In the genomic region with DNA sequence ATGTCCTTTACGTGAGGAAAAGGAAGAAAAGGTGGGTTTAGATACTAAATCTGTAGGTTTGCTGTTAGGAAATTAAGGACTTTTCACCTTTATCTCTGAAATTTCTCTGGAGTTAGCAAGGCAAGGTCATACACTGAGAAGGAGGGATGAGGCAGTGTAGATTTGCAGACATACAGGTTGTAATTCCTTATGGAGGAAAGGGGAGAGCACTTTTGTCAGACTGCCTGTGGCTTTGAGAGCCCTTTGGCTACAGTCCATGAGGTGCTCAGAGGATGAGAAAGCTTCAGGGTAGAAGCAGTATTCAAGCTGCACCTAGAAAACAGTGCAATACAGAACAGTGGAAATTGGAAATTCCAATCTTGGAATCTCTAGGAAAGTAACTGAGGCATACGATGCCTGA, we compare ENCODE assay signal across 13 cellular contexts. TPM values are rescaled to one million over a fixed set of nuclear protein-coding genes. Genes with fewer than 3 reads are reported as not detected.
DNase-seq lines count a peak whose midpoint lies in the region; ATAC-seq and TF ChIP-seq lines count a peak whose summit lies in the region.
"Had no signal": no experiment of that assay in that cellular context is flagged by ENCODE, and none has a peak within 500 bp of the region (broad histone marks: within the 10 kb centered on the region; RNA-seq: fewer than 3 reads in every experiment).

No MANE protein-coding gene starts in this region.

- H3K9me3 Mint-ChIP-seq in activated T-cell treated with anti-CD3 and anti-CD28 coated beads, Interleukin-2, amount 50 U/mL, for 24 hours = no peaks in the 10 kb centered on the region
- no peaks in the 10 kb centered on the region for H3K9me3 Mint-ChIP-seq in progenitor cell of endocrine pancreas (ENCODE audit: low read depth)

- peaks cover 30% of the 10 kb centered on the region for H3K4me1 Mint-ChIP-seq in activated T-cell treated with anti-CD3 and anti-CD28 coated beads, Interleukin-2, amount 50 U/mL, for 24 hours (ENCODE audit: low read depth)
- H3K4me1 Mint-ChIP-seq in progenitor cell of endocrine pancreas (ENCODE audit: low read depth) = peaks cover 6% of the 10 kb centered on the region

- H3K4me3 Mint-ChIP-seq in activated T-cell treated with anti-CD3 and anti-CD28 coated beads, Interleukin-2, amount 50 U/mL, for 24 hours = no peak overlapping the region
- no peak overlapping the region for H3K4me3 Mint-ChIP-seq in progenitor cell of endocrine pancreas (ENCODE audit: low read depth)

- no peaks in the 10 kb centered on the region for H3K27me3 Mint-ChIP-seq in activated T-cell treated with anti-CD3 and anti-CD28 coated beads, Interleukin-2, amount 50 U/mL, for 24 hours
- no peaks in the 10 kb centered on the region for H3K27me3 Mint-ChIP-seq in progenitor cell of endocrine pancreas

- intact Hi-C loops in posterior vena cava (cut with DNase I) (no loop called here), left ventricle myocardium superior (cut with micrococcal nuclease) (no loop called here)

- DNase-seq in activated T-cell treated with anti-CD3 and anti-CD28 coated beads, Interleukin-2, amount 50 U/mL, for 24 hours = no peak
- DNase-seq in activated T-cell treated with anti-CD3 and anti-CD28 coated beads, Interleukin-2, amount 50 U/mL, for 48 hours = no peak
- DNase-seq in M059J (ENCODE audit: low read depth) (peak; percentile 20), cerebellar cortex (ENCODE audit: low spot score) (peak; percentile 48), progenitor cell of endocrine pancreas (ENCODE audit: low spot score, unreplicated experiment) (no peak), posterior vena cava (ENCODE audit: low spot score) (no peak), left ventricle myocardium superior (no peak)
- DNase-seq: activated CD8-positive, alpha-beta memory T cell treated with anti-CD3 and anti-CD28 coated beads for 24 hours; activated effector memory CD4-positive, alpha-beta T cell treated with anti-CD3 and anti-CD28 coated beads, Interleukin-2, amount 50 U/mL, for 16 hours; NCI-H2107; pancreas had no signal

- TF ChIP-seq CTCF in progenitor cell of endocrine pancreas (IDR thresholded peaks at IDR 0.05; ENCODE audit: unreplicated experiment) = no peak

- no peak for ATAC-seq in left ventricle myocardium superior
- no peak for ATAC-seq in GM21515 (IDR thresholded peaks at IDR 0.05; ENCODE audit: unreplicated experiment)
- ATAC-seq: pancreas had no signal

- peak overlapping the region; percentile 84 for H3K27ac Mint-ChIP-seq in activated T-cell treated with anti-CD3 and anti-CD28 coated beads, Interleukin-2, amount 50 U/mL, for 24 hours
- peak overlapping the region; percentile 83 for H3K27ac Mint-ChIP-seq in progenitor cell of endocrine pancreas

- peaks cover 71% of the 10 kb centered on the region for H3K36me3 Mint-ChIP-seq in activated T-cell treated with anti-CD3 and anti-CD28 coated beads, Interleukin-2, amount 50 U/mL, for 24 hours (ENCODE audit: low read depth)
- peaks cover 26% of the 10 kb centered on the region for H3K36me3 Mint-ChIP-seq in progenitor cell of endocrine pancreas (ENCODE audit: insufficient read depth)

RNA-seq across cellular contexts. Expression of gene RPL14, which starts 8.3 kb away (rescaled TPM):
- 237 and 242 TPM in 2 replicates for total RNA-seq in M059J (2014; rRNA removed; shearing (Covaris generic))
- 1,767 and 1,811 TPM in 2 replicates for total RNA-seq in progenitor cell of endocrine pancreas
- total RNA-seq in posterior vena cava = 1,000 to 10,000 TPM; 1,096 to 1,308 TPM
- 1,099 TPM for total RNA-seq in left ventricle myocardium superior

RNA-seq across cellular contexts. Expression of gene ZNF619, which starts 11.5 kb away (rescaled TPM):
- 4.1 and 4.4 TPM in 2 replicates for total RNA-seq in M059J (2014; rRNA removed; shearing (Covaris generic))
- total RNA-seq in progenitor cell of endocrine pancreas (7.3 and 7.8 TPM in 2 replicates), posterior vena cava (1 to 10 TPM; 4.7 to 5.5 TPM), left ventricle myocardium superior (4.3 TPM)

RNA-seq across cellular contexts. Expression of gene ZNF620, which starts 40.4 kb away (rescaled TPM):
- total RNA-seq in M059J (2014; rRNA removed; shearing (Covaris generic)) = 3.2 and 4.4 TPM in 2 replicates
- total RNA-seq in progenitor cell of endocrine pancreas (23.0 and 26.2 TPM in 2 replicates), posterior vena cava (1 to 10 TPM; 3.6 to 3.7 TPM), left ventricle myocardium superior (1.7 TPM)
- total RNA-seq: ascending aorta had no signal

RNA-seq across cellular contexts. Expression of gene ZNF621, which starts 59.3 kb away (rescaled TPM):
- 3.4 and 7.9 TPM in 2 replicates for total RNA-seq in M059J (2014; rRNA removed; shearing (Covaris generic))
- total RNA-seq in progenitor cell of endocrine pancreas (28.1 and 29.0 TPM in 2 replicates), posterior vena cava (10 to 100 TPM; 21.0 to 23.8 TPM), left ventricle myocardium superior (8.6 TPM)

Comparison
In these comparisons a context has a peak if more than half of its experiments do, and no peak if none do; other contexts are left out.
1. DNase-seq: peak in M059J (single experiment) and cerebellar cortex (single experiment); none in activated T-cell treated with anti-CD3 and anti-CD28 coated beads, Interleukin-2, amount 50 U/mL, for 24 hours (single experiment), activated T-cell treated with anti-CD3 and anti-CD28 coated beads, Interleukin-2, amount 50 U/mL, for 48 hours (0 of 2), progenitor cell of endocrine pancreas (single experiment), posterior vena cava (single experiment) and left ventricle myocardium superior (single experiment).